Comparison of ENCODE assay signal across 8 cellular contexts in the genomic region with DNA sequence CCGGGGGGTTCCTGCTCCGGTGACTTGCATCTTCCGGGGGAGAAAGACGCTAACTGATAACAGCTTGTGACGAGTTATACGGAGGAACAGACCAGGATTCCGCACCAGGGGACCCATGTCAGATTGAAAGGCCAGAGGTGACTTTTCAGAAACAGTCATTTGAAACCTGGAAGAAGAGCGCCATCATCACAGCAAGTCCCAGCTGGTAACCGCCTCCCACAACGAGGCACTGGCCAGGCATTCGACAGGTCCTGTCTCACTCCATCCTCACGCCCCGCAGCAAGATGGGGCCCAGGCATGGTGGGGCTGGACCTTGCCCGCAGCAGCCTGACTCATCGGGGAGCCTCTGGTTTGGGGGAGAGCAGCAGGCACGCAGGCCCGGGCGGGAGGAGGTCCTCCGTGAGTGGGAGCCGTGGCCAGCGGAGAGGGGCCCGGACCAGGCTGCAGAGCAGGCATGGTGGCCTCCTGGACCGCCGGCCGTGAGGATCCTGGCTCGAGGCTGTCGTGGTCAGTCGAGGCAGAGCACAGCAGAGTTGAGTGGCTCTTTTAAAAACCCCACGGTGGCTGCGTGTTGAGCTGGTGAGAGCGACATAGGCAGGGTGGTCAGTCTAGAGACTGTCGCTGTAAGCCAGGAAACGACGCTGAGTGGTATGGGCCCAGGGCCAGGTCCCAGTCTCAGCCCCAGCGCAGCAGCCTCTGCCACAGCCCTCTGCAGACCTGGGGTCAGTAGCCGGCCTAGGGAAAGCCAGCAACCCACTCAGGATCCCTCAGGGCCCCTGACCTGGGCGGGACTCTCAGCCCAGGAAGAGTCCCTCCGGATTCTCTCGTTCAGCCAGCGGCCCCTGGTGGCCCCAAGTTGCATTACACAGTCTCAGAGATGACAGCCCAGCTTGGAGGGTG.
DNase-seq lines count a peak whose midpoint lies in the region; ATAC-seq and TF ChIP-seq lines count a peak whose summit lies in the region.

No MANE protein-coding gene starts in this region.

- ATAC-seq in GM19023 (IDR thresholded peaks at IDR 0.05; ENCODE audit: unreplicated experiment) (peak; percentile 91), HG03103 (IDR thresholded peaks at IDR 0.05; ENCODE audit: low read depth, unreplicated experiment) (peak; percentile 73)

- peaks cover 20% of the 10 kb centered on the region for H3K4me1 Mint-ChIP-seq in activated CD4-positive, alpha-beta memory T cell treated with anti-CD3 and anti-CD28 coated beads for 36 hours (ENCODE audit: low read depth)
- H3K4me1 Mint-ChIP-seq in endothelial cell (ENCODE audit: unreplicated experiment) = peaks cover 13% of the 10 kb centered on the region

- H3K27ac Mint-ChIP-seq in activated CD4-positive, alpha-beta memory T cell treated with anti-CD3 and anti-CD28 coated beads for 36 hours = peak overlapping the region; percentile 72
- peak overlapping the region; percentile 75 for H3K27ac Mint-ChIP-seq in endothelial cell (ENCODE audit: unreplicated experiment)

- H3K36me3 Mint-ChIP-seq in activated CD4-positive, alpha-beta memory T cell treated with anti-CD3 and anti-CD28 coated beads for 36 hours = peaks cover 17% of the 10 kb centered on the region
- H3K36me3 Mint-ChIP-seq in endothelial cell (ENCODE audit: low read depth, unreplicated experiment) = peaks cover 64% of the 10 kb centered on the region

- CTCF ChIA-PET in activated CD4-positive, alpha-beta memory T cell treated with anti-CD3 and anti-CD28 coated beads for 36 hours (lab: Charles Lee) = interaction anchor here (0.6 to 2.8 kb wide), 12 partner anchors 14 to 292 kb away, joined by 3 to 40 read pairs (median 3); no protein-coding TSS in a partner anchor

- POLR2A ChIA-PET in activated CD4-positive, alpha-beta memory T cell treated with anti-CD3 and anti-CD28 coated beads for 36 hours (lab: Charles Lee) = no interaction called here

- no peak overlapping the region for H3K4me3 Mint-ChIP-seq in activated CD4-positive, alpha-beta memory T cell treated with anti-CD3 and anti-CD28 coated beads for 36 hours
- peak overlapping the region; percentile 24 for H3K4me3 Mint-ChIP-seq in endothelial cell (ENCODE audit: unreplicated experiment)

- intact Hi-C loops in activated CD4-positive, alpha-beta memory T cell treated with anti-CD3 and anti-CD28 coated beads for 36 hours (cut with micrococcal nuclease) = loop anchor here (1.0 kb wide), 3 partner anchors 184 to 257 kb away; partner anchors contain the start of gene ATP11A

- DNase-seq in C1 segment of cervical spinal cord (lab: John Stamatoyannopoulos, UW) (peak in 10 of 14 donors; percentile 25 to 67 (median 43)), NCI-H2196 treated with DMSO at 0.1 percent for 48 hours (lab: John Stamatoyannopoulos, UW; ENCODE audit: unreplicated experiment) (peak; percentile 3), endothelial cell (ENCODE audit: low spot score) (peak; percentile 84), myocyte (ENCODE audit: low read depth) (peak; percentile 81)
- peak; percentile 82 for DNase-seq in activated CD4-positive, alpha-beta memory T cell treated with anti-CD3 and anti-CD28 coated beads for 36 hours
- DNase-seq in stimulated activated CD8-positive, alpha-beta memory T cell treated with anti-CD3 and anti-CD28 coated beads, Interleukin-7, amount 100 ng/mL, for 24 hours (ENCODE audit: low read depth) = peak; percentile 38

- no peaks in the 10 kb centered on the region for H3K27me3 Mint-ChIP-seq in activated CD4-positive, alpha-beta memory T cell treated with anti-CD3 and anti-CD28 coated beads for 36 hours
- H3K27me3 Mint-ChIP-seq in endothelial cell (ENCODE audit: unreplicated experiment) = peaks cover 26% of the 10 kb centered on the region

- peaks cover 6% of the 10 kb centered on the region for H3K9me3 Mint-ChIP-seq in activated CD4-positive, alpha-beta memory T cell treated with anti-CD3 and anti-CD28 coated beads for 36 hours
- no peaks in the 10 kb centered on the region for H3K9me3 Mint-ChIP-seq in endothelial cell (ENCODE audit: unreplicated experiment)

- TF ChIP-seq CTCF in endothelial cell (IDR thresholded peaks at IDR 0.05; ENCODE audit: unreplicated experiment) = peak; percentile 92

Comparison
In these comparisons a context has a peak if more than half of its experiments do, and no peak if none do; other contexts are left out.
1. Peak in every context shown above with its lines: DNase-seq and ATAC-seq.
2. DNase-seq: peak in every context shown above with its lines; median percentile 84 in endothelial cell; 82 in activated CD4-positive, alpha-beta memory T cell treated with anti-CD3 and anti-CD28 coated beads for 36 hours; 81 in myocyte; 43 in C1 segment of cervical spinal cord; 38 in stimulated activated CD8-positive, alpha-beta memory T cell treated with anti-CD3 and anti-CD28 coated beads, Interleukin-7, amount 100 ng/mL, for 24 hours; 3 in NCI-H2196 treated with DMSO at 0.1 percent for 48 hours.